Comparison of ENCODE assay signal across 1 cellular context in the genomic region with DNA sequence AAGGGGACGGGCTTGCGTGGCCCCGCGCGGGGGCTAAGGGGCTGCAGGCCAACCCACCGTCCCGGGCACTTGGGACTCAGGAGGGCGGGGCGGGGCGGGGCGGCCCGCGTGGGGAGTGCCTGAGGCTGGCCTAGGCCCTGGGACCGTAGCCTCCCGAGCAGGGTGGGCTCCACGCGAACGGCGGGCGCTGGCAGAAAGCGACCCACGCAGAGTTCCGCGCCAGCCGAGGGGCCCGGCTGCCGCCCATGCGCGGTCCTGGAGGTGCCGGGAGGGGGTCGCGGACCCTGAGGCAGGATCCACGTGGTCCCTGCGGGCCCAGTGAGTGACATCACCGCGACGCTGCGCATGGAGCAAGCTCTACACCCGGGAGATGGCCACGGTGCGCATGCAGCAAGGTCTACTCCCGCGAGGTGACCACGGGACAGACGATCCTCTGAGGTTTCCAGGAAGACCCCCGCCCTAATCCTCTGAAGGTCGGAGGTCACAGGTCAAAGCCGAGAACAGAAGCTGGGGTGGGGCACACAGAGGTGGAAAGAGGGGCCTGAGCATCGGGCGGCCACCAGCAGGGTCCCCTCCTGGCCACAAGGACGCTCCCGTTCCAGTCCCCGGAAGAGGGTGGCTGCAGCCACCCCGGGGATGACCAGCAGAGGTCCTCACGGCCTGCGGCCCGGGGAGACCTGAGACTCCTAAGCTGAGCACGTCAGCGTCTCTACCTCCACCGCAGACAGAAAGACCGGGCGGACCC.
TF ChIP-seq lines count a peak whose summit lies in the region.

No MANE protein-coding gene starts in this region.

TF ChIP-seq in HepG2, 621 proteins besides CTCF, POLR2A, EP300 and RAD21 (continued from another document and continues in another):
- TF ChIP-seq, protein P1, sequence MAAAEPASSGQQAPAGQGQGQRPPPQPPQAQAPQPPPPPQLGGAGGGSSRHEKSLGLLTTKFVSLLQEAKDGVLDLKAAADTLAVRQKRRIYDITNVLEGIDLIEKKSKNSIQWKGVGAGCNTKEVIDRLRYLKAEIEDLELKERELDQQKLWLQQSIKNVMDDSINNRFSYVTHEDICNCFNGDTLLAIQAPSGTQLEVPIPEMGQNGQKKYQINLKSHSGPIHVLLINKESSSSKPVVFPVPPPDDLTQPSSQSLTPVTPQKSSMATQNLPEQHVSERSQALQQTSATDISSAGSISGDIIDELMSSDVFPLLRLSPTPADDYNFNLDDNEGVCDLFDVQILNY (CRISPR knock-in tag; conservative IDR thresholded peaks at IDR 0.05): no peak
- TF ChIP-seq ZNF142 (CRISPR knock-in tag; IDR thresholded peaks at IDR 0.05) (no peak), MEIS1 (CRISPR knock-in tag; IDR thresholded peaks at IDR 0.05; ENCODE audit: borderline replicate concordance) (0 out of 2 replicates have a peak, but pooled peaks have one; percentile 75), XBP1 (CRISPR knock-in tag; IDR thresholded peaks at IDR 0.05) (no peak), ZMYM4 (CRISPR knock-in tag; IDR thresholded peaks at IDR 0.05) (peak; percentile 61), MAFG (CRISPR knock-in tag; IDR thresholded peaks at IDR 0.05) (no peak), ZBTB49 (CRISPR knock-in tag; IDR thresholded peaks at IDR 0.05; ENCODE audit: borderline replicate concordance) (no peak), WIZ (CRISPR knock-in tag; IDR thresholded peaks at IDR 0.05) (no peak), ZNF615 (CRISPR knock-in tag; IDR thresholded peaks at IDR 0.05; ENCODE audit: borderline replicate concordance) (no peak), BORCS8-MEF2B (CRISPR knock-in tag; IDR thresholded peaks at IDR 0.05) (peak; percentile 84), RORA (CRISPR knock-in tag; IDR thresholded peaks at IDR 0.05) (no peak), ZNF597 (CRISPR knock-in tag; IDR thresholded peaks at IDR 0.05) (no peak), SUZ12 (IDR thresholded peaks at IDR 0.05; ENCODE audit: low read depth, low read length) (no peak), PRMT3 (CRISPR knock-in tag; IDR thresholded peaks at IDR 0.05; ENCODE audit: borderline replicate concordance, low read depth) (no peak), NFIB (CRISPR knock-in tag; IDR thresholded peaks at IDR 0.05; ENCODE audit: borderline replicate concordance) (no peak), CEBPG (CRISPR knock-in tag; IDR thresholded peaks at IDR 0.05) (no peak), ZNF772 (CRISPR knock-in tag; IDR thresholded peaks at IDR 0.05) (no peak; the same call in 1 of the 2 replicates), ZNF556 (CRISPR knock-in tag; IDR thresholded peaks at IDR 0.05; ENCODE audit: borderline replicate concordance) (no peak), ZNF709 (CRISPR knock-in tag; IDR thresholded peaks at IDR 0.05) (peak; percentile 84), ZNF546 (CRISPR knock-in tag; conservative IDR thresholded peaks at IDR 0.05) (no peak), SNAI1 (CRISPR knock-in tag; IDR thresholded peaks at IDR 0.05; ENCODE audit: borderline replicate concordance) (no peak), ZSCAN22 (CRISPR knock-in tag; IDR thresholded peaks at IDR 0.05) (no peak), NRL (CRISPR knock-in tag; IDR thresholded peaks at IDR 0.05; ENCODE audit: borderline replicate concordance) (no peak; the same call in 1 of the 2 replicates), NFE2L2 (IDR thresholded peaks at IDR 0.05; ENCODE audit: low read length) (no peak), ZFP36L2 (CRISPR knock-in tag; IDR thresholded peaks at IDR 0.05) (no peak), SIX1 (CRISPR knock-in tag; IDR thresholded peaks at IDR 0.05; ENCODE audit: borderline replicate concordance) (no peak), REXO4 (CRISPR knock-in tag; IDR thresholded peaks at IDR 0.05; ENCODE audit: borderline replicate concordance) (no peak), MED13 (CRISPR knock-in tag; IDR thresholded peaks at IDR 0.05) (no peak)
- TF ChIP-seq, protein P2, sequence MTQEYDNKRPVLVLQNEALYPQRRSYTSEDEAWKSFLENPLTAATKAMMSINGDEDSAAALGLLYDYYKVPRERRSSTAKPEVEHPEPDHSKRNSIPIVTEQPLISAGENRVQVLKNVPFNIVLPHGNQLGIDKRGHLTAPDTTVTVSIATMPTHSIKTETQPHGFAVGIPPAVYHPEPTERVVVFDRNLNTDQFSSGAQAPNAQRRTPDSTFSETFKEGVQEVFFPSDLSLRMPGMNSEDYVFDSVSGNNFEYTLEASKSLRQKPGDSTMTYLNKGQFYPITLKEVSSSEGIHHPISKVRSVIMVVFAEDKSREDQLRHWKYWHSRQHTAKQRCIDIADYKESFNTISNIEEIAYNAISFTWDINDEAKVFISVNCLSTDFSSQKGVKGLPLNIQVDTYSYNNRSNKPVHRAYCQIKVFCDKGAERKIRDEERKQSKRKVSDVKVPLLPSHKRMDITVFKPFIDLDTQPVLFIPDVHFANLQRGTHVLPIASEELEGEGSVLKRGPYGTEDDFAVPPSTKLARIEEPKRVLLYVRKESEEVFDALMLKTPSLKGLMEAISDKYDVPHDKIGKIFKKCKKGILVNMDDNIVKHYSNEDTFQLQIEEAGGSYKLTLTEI (CRISPR knock-in tag; conservative IDR thresholded peaks at IDR 0.05): no peak
- TF ChIP-seq, protein P3, sequence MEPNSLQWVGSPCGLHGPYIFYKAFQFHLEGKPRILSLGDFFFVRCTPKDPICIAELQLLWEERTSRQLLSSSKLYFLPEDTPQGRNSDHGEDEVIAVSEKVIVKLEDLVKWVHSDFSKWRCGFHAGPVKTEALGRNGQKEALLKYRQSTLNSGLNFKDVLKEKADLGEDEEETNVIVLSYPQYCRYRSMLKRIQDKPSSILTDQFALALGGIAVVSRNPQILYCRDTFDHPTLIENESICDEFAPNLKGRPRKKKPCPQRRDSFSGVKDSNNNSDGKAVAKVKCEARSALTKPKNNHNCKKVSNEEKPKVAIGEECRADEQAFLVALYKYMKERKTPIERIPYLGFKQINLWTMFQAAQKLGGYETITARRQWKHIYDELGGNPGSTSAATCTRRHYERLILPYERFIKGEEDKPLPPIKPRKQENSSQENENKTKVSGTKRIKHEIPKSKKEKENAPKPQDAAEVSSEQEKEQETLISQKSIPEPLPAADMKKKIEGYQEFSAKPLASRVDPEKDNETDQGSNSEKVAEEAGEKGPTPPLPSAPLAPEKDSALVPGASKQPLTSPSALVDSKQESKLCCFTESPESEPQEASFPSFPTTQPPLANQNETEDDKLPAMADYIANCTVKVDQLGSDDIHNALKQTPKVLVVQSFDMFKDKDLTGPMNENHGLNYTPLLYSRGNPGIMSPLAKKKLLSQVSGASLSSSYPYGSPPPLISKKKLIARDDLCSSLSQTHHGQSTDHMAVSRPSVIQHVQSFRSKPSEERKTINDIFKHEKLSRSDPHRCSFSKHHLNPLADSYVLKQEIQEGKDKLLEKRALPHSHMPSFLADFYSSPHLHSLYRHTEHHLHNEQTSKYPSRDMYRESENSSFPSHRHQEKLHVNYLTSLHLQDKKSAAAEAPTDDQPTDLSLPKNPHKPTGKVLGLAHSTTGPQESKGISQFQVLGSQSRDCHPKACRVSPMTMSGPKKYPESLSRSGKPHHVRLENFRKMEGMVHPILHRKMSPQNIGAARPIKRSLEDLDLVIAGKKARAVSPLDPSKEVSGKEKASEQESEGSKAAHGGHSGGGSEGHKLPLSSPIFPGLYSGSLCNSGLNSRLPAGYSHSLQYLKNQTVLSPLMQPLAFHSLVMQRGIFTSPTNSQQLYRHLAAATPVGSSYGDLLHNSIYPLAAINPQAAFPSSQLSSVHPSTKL (CRISPR knock-in tag; IDR thresholded peaks at IDR 0.05): peak; percentile 66
- TF ChIP-seq, protein P4, sequence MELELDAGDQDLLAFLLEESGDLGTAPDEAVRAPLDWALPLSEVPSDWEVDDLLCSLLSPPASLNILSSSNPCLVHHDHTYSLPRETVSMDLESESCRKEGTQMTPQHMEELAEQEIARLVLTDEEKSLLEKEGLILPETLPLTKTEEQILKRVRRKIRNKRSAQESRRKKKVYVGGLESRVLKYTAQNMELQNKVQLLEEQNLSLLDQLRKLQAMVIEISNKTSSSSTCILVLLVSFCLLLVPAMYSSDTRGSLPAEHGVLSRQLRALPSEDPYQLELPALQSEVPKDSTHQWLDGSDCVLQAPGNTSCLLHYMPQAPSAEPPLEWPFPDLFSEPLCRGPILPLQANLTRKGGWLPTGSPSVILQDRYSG (CRISPR knock-in tag; IDR thresholded peaks at IDR 0.05): 0 out of 2 replicates have a peak, but pooled peaks have one; percentile 41
